ENCODE assay signal across 29 cellular contexts in the genomic region with DNA sequence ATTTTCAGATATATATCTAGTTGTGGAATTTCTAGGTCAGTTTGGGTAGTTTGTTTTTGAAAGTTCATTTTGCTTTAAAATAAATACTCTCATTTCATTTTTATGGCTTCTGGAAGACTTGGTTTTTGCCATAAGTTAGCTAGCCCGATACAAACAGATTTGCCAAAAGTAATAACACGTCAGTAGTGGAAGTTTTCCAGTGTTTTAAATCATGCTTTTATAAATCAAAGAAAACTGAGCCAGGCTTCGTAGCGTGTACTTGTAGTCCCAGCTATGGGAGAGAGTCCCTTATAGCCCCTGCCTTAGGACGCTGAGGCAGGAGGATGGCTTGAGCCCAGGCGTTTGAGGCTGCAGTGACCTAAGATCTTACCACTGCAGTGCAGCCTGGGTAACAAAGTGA. TPM values are rescaled to one million over a fixed set of nuclear protein-coding genes. Genes with fewer than 3 reads are reported as not detected.
DNase-seq lines count a peak whose midpoint lies in the region; ATAC-seq, FAIRE-seq and TF ChIP-seq lines count a peak whose summit lies in the region.
"Had no signal": no experiment of that assay in that cellular context is flagged by ENCODE, and none has a peak within 500 bp of the region (broad histone marks: within the 10 kb centered on the region; RNA-seq: fewer than 3 reads in every experiment).

No MANE protein-coding gene starts in this region.

- H3K9me3 Mint-ChIP-seq in activated T-cell treated with anti-CD3 and anti-CD28 coated beads, Interleukin-2, amount 50 U/mL, for 72 hours = no peaks in the 10 kb centered on the region
- H3K9me3 Mint-ChIP-seq in nephron = no peaks in the 10 kb centered on the region
- H3K9me3 Mint-ChIP-seq: activated naive CD8-positive, alpha-beta T cell treated with anti-CD3 and anti-CD28 coated beads, Interleukin-2, amount 50 U/mL, for 24 hours; activated T-helper 2 cell treated with anti-CD3 and anti-CD28 coated beads, Interferon-gamma antibody, Interleukin-2, Interleukin-4, amounts not matched to agents 10 μg/mL and 5 μg/mL and 100 μg/mL, durations not matched to agents 14 hours and 24 hours and 36 hours; neural crest cell had no signal

- H3K4me3 ChIP-seq in vagina = no peak overlapping the region
- no peak overlapping the region for H3K4me3 ChIP-seq in SJCRH30
- H3K4me3 ChIP-seq: psoas muscle, smooth muscle cell, stomach had no signal

- H3K27me3 ChIP-seq in vagina (no peaks in the 10 kb centered on the region), SJCRH30 (no peaks in the 10 kb centered on the region)
- H3K27me3 ChIP-seq: stomach had no signal

- TF ChIP-seq CTCF in nephron (IDR thresholded peaks at IDR 0.05; ENCODE audit: unreplicated experiment in 3 of 3) = no peak
- TF ChIP-seq CTCF in vagina (IDR thresholded peaks at IDR 0.05) = no peak

- TF ChIP-seq POLR2A in vagina (IDR thresholded peaks at IDR 0.05) = no peak

- no peak for ATAC-seq in activated T-cell treated with anti-CD3 and anti-CD28 coated beads, Interleukin-2, amount 50 U/mL, for 72 hours (replicated peaks in 1 of 2)
- ATAC-seq in HG02571 (IDR thresholded peaks at IDR 0.05; ENCODE audit: unreplicated experiment) = no peak
- ATAC-seq: activated CD4-positive, alpha-beta T cell treated with anti-CD3 and anti-CD28 coated beads for 36 hours; activated naive CD8-positive, alpha-beta T cell treated with anti-CD3 and anti-CD28 coated beads, Interleukin-2, amount 50 U/mL, for 24 hours; left cardiac atrium; psoas muscle had no signal

- intact Hi-C loops in vagina (cut with DNase I) = loop anchor here (10.0 kb wide), 1 partner anchor 50 kb away; no protein-coding TSS in a partner anchor

- H3K36me3 ChIP-seq in vagina = peaks cover 0 to 55% of the 10 kb centered on the region in 2 donors
- H3K36me3 ChIP-seq in SJCRH30 = peaks cover 74% of the 10 kb centered on the region

- DNase-seq in activated T-cell treated with anti-CD3 and anti-CD28 coated beads, Interleukin-2, amount 50 U/mL, for 72 hours = no peak
- DNase-seq in activated T-cell treated with anti-CD3 and anti-CD28 coated beads for 4 hours (no peak), vagina (ENCODE audit: extremely low spot score in 2 of 2) (no peak), NCI-H82 treated with DMSO at 0.1 percent for 48 hours (lab: John Stamatoyannopoulos, UW; ENCODE audit: unreplicated experiment) (no peak), SJCRH30 (no peak)
- DNase-seq: 8988T; activated CD4-positive, alpha-beta T cell treated with anti-CD3 and anti-CD28 coated beads for 36 hours; activated naive CD8-positive, alpha-beta T cell treated with anti-CD3 and anti-CD28 coated beads, Interleukin-2, amount 50 U/mL, for 24 hours; COR-L47; EL; left cardiac atrium; midbrain; NCI-H1417; NCI-H2107; NCI-H510A; psoas muscle; stimulated activated CD4-positive, alpha-beta T cell treated with anti-CD3 and anti-CD28 coated beads, Interleukin-4, amount 100 ng/mL, for 1 hour; stomach; SW 1271 had no signal

- H3K27ac Mint-ChIP-seq in activated T-cell treated with anti-CD3 and anti-CD28 coated beads, Interleukin-2, amount 50 U/mL, for 72 hours = peak overlapping the region; percentile 61
- H3K27ac Mint-ChIP-seq in nephron = peak overlapping the region; percentile 91 to 94 (median 93)
- H3K27ac Mint-ChIP-seq: activated CD4-positive, alpha-beta T cell treated with anti-CD3 and anti-CD28 coated beads for 36 hours; activated naive CD8-positive, alpha-beta T cell treated with anti-CD3 and anti-CD28 coated beads, Interleukin-2, amount 50 U/mL, for 24 hours; activated T-helper 2 cell treated with anti-CD3 and anti-CD28 coated beads, Interferon-gamma antibody, Interleukin-2, Interleukin-4, amounts not matched to agents 10 μg/mL and 5 μg/mL and 100 μg/mL, durations not matched to agents 14 hours and 24 hours and 36 hours; B cell had no signal

- H3K9me3 ChIP-seq in vagina (no peaks in the 10 kb centered on the region), SJCRH30 (replicated peaks) (no peaks in the 10 kb centered on the region)
- H3K9me3 ChIP-seq: psoas muscle, stomach had no signal

- H3K27me3 Mint-ChIP-seq in activated T-cell treated with anti-CD3 and anti-CD28 coated beads, Interleukin-2, amount 50 U/mL, for 72 hours (ENCODE audit: low read depth) = no peaks in the 10 kb centered on the region
- no peaks in the 10 kb centered on the region for H3K27me3 Mint-ChIP-seq in nephron (ENCODE audit: low read depth)
- H3K27me3 Mint-ChIP-seq: activated CD4-positive, alpha-beta T cell treated with anti-CD3 and anti-CD28 coated beads for 36 hours; activated naive CD8-positive, alpha-beta T cell treated with anti-CD3 and anti-CD28 coated beads, Interleukin-2, amount 50 U/mL, for 24 hours; B cell had no signal

- peaks cover 6 to 24% of the 10 kb centered on the region in 2 donors for H3K36me3 Mint-ChIP-seq in activated T-cell treated with anti-CD3 and anti-CD28 coated beads, Interleukin-2, amount 50 U/mL, for 72 hours (ENCODE audit: insufficient read depth in 2 of 2)
- H3K36me3 Mint-ChIP-seq in nephron (ENCODE audit: low read depth) = peaks cover 52% of the 10 kb centered on the region

- H3K27ac ChIP-seq in vagina (peak overlapping the region; percentile 39), SJCRH30 (no peak overlapping the region)
- H3K27ac ChIP-seq: HL-60, psoas muscle had no signal

- H3K4me1 ChIP-seq in vagina = peaks cover 39% of the 10 kb centered on the region
- no peaks in the 10 kb centered on the region for H3K4me1 ChIP-seq in SJCRH30
- H3K4me1 ChIP-seq: psoas muscle had no signal

- H3K4me3 Mint-ChIP-seq in activated T-cell treated with anti-CD3 and anti-CD28 coated beads, Interleukin-2, amount 50 U/mL, for 72 hours = no peak overlapping the region
- peak overlapping the region in 1 of 3 experiments; percentile 2 for H3K4me3 Mint-ChIP-seq in nephron
- H3K4me3 Mint-ChIP-seq: activated CD4-positive, alpha-beta T cell treated with anti-CD3 and anti-CD28 coated beads for 36 hours; activated naive CD8-positive, alpha-beta T cell treated with anti-CD3 and anti-CD28 coated beads, Interleukin-2, amount 50 U/mL, for 24 hours; B cell; neural crest cell had no signal

- H3K4me1 Mint-ChIP-seq in activated T-cell treated with anti-CD3 and anti-CD28 coated beads, Interleukin-2, amount 50 U/mL, for 72 hours (ENCODE audit: low read depth) = no peaks in the 10 kb centered on the region
- H3K4me1 Mint-ChIP-seq in nephron = peaks cover 29% of the 10 kb centered on the region

- FAIRE-seq in endometrium (lab: Jason Lieb, UNC) = peak; percentile 98
- FAIRE-seq: TTC549, urothelium cell line had no signal

RNA-seq across cellular contexts. Expression of a gene that starts 21.7 kb away (rescaled TPM):
- 10 to 100 TPM; 21.3 to 21.6 TPM for total RNA-seq in activated T-cell treated with anti-CD3 and anti-CD28 coated beads, Interleukin-2, amount 50 U/mL, for 72 hours
- 112 TPM for total RNA-seq in vagina
- 16.8 and 18.0 TPM in 2 replicates for total RNA-seq in SJCRH30 (2014; rRNA removed; shearing (Covaris generic))

RNA-seq across cellular contexts. Expression of a gene that starts 35.2 kb away (rescaled TPM):
- 100 to 1,000 TPM; 826 to 905 TPM for total RNA-seq in activated T-cell treated with anti-CD3 and anti-CD28 coated beads, Interleukin-2, amount 50 U/mL, for 72 hours
- 338 TPM for total RNA-seq in vagina
- 647 and 707 TPM in 2 replicates for total RNA-seq in SJCRH30 (2014; rRNA removed; shearing (Covaris generic))

RNA-seq across cellular contexts. Expression of a gene that starts 40.3 kb away (rescaled TPM):
- 10 to 100 TPM; 22.8 to 28.2 TPM for total RNA-seq in activated T-cell treated with anti-CD3 and anti-CD28 coated beads, Interleukin-2, amount 50 U/mL, for 72 hours
- total RNA-seq in vagina = 56.7 TPM
- 17.1 and 18.2 TPM in 2 replicates for total RNA-seq in SJCRH30 (2014; rRNA removed; shearing (Covaris generic))
